Comparison of ENCODE assay signal across 12 cellular contexts in the genomic region with DNA sequence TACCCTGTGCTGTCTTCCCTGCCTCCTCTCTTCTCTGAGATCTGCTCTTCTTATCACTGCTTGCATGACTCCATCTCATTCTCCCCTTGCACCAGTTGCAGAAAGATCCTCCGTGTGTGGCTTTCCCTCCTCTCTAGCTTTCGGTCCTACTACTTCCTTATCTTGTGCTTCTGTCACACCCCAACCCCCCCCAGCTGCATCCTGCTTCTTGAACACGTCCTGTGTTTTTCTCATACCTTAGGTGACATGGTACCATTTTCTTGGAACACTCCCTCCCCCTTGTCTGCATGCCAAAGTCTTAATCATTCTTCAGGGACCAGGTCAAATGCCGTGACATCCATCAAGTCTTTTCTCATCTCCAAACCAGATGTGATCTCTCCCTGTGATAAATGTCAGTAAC. TPM values are rescaled to one million over a fixed set of nuclear protein-coding genes. Genes with fewer than 3 reads are reported as not detected.
DNase-seq lines count a peak whose midpoint lies in the region; ATAC-seq and TF ChIP-seq lines count a peak whose summit lies in the region.
"Had no signal": no experiment of that assay in that cellular context is flagged by ENCODE, and none has a peak within 500 bp of the region (broad histone marks: within the 10 kb centered on the region; RNA-seq: fewer than 3 reads in every experiment).

No MANE protein-coding gene starts in this region.

- H3K4me2 ChIP-seq in OCI-LY3 (ENCODE audit: low read length) (0 out of 2 replicates have a peak overlapping the region, but pooled peaks have one; percentile 28), smooth muscle cell (no peak overlapping the region)
- H3K4me2 ChIP-seq: GM23338 had no signal

- ATAC-seq in GM18505 (IDR thresholded peaks at IDR 0.05; ENCODE audit: unreplicated experiment): no peak
- ATAC-seq: GM23338 had no signal

- H2AFZ ChIP-seq in OCI-LY3 (ENCODE audit: low read depth, low read length) (no peak overlapping the region), smooth muscle cell (ENCODE audit: low read depth) (no peak overlapping the region)
- H2AFZ ChIP-seq: GM23338 had no signal

- H3K4me1 Mint-ChIP-seq in activated CD4-positive, alpha-beta T cell treated with anti-CD3 and anti-CD28 coated beads, Interleukin-2, amount 10 ng/mL, durations not matched to agents 24 days and 14 days: peaks cover 41% of the 10 kb centered on the region
- peaks cover 28% of the 10 kb centered on the region for H3K4me1 Mint-ChIP-seq in dendritic cell treated with granulocyte-macrophage colony-stimulating factor and Interleukin-4, amounts not matched to agents 40 ng/mL and 50 ng/mL, for 4 days (ENCODE audit: low read depth)
- H3K4me1 Mint-ChIP-seq: mesothelial cell of epicardium had no signal

- intact Hi-C loops in activated CD4-positive, alpha-beta T cell treated with anti-CD3 and anti-CD28 coated beads, Interleukin-2, amount 10 ng/mL, durations not matched to agents 24 days and 14 days (cut with micrococcal nuclease): no loop called here
- intact Hi-C loops in dendritic cell treated with granulocyte-macrophage colony-stimulating factor and Interleukin-4, amounts not matched to agents 40 ng/mL and 50 ng/mL, for 4 days (cut with micrococcal nuclease): no loop called here

- H3K36me3 ChIP-seq in OCI-LY3 (replicated peaks; ENCODE audit: low read depth, low read length): no peaks in the 10 kb centered on the region
- no peaks in the 10 kb centered on the region for H3K36me3 ChIP-seq in smooth muscle cell (ENCODE audit: low read depth)

- H3K9me3 Mint-ChIP-seq in activated CD4-positive, alpha-beta T cell treated with anti-CD3 and anti-CD28 coated beads, Interleukin-2, amount 10 ng/mL, durations not matched to agents 24 days and 14 days: peaks cover 5% of the 10 kb centered on the region
- H3K9me3 Mint-ChIP-seq in dendritic cell treated with granulocyte-macrophage colony-stimulating factor and Interleukin-4, amounts not matched to agents 40 ng/mL and 50 ng/mL, for 4 days: no peaks in the 10 kb centered on the region
- H3K9me3 Mint-ChIP-seq: GM23338 had no signal

- H3K9ac ChIP-seq in OCI-LY3 (ENCODE audit: low read length) (no peak overlapping the region), smooth muscle cell (ENCODE audit: low read depth) (no peak overlapping the region)

- no peak for TF ChIP-seq POLR2A in GM18505 (IDR thresholded peaks at IDR 0.05; ENCODE audit: borderline replicate concordance, extremely low read depth, insufficient read depth, insufficient read length)

- H3K27ac Mint-ChIP-seq in activated CD4-positive, alpha-beta T cell treated with anti-CD3 and anti-CD28 coated beads, Interleukin-2, amount 10 ng/mL, durations not matched to agents 24 days and 14 days: peak overlapping the region; percentile 74
- peak overlapping the region; percentile 52 for H3K27ac Mint-ChIP-seq in dendritic cell treated with granulocyte-macrophage colony-stimulating factor and Interleukin-4, amounts not matched to agents 40 ng/mL and 50 ng/mL, for 4 days
- H3K27ac Mint-ChIP-seq: GM23338, mesothelial cell of epicardium had no signal

- H4K20me1 ChIP-seq in OCI-LY3 (ENCODE audit: insufficient read depth, low read length): no peaks in the 10 kb centered on the region
- H4K20me1 ChIP-seq in smooth muscle cell (ENCODE audit: low read depth): no peaks in the 10 kb centered on the region

- H3K27ac ChIP-seq in OCI-LY3 (ENCODE audit: low read length) (no peak overlapping the region), smooth muscle cell (ENCODE audit: low read depth) (peak overlapping the region; percentile 35)

- DNase-seq in activated CD4-positive, alpha-beta T cell treated with anti-CD3 and anti-CD28 coated beads, Interleukin-2, amount 10 ng/mL, durations not matched to agents 24 days and 14 days: peak; percentile 68
- no peak for DNase-seq in activated CD4-positive, alpha-beta T cell treated with anti-CD3 and anti-CD28 coated beads for 48 hours
- DNase-seq in smooth muscle cell (lab: John Stamatoyannopoulos, UW; ENCODE audit: unreplicated experiment): no peak
- DNase-seq in ureter (ENCODE audit: low spot score): no peak
- DNase-seq in pons (ENCODE audit: low spot score): no peak
- DNase-seq: activated effector memory CD4-positive, alpha-beta T cell treated with Interleukin-2 at 50 U/mL for 16 hours; NCI-H510A treated with DMSO at 0.1 percent for 48 hours had no signal

- H3K4me3 ChIP-seq in OCI-LY3 (ENCODE audit: low read length) (no peak overlapping the region), smooth muscle cell (no peak overlapping the region)
- H3K4me3 ChIP-seq: GM23338 had no signal

- no peaks in the 10 kb centered on the region for H3F3A ChIP-seq in smooth muscle cell (ENCODE audit: low read depth)

- TF ChIP-seq CTCF in OCI-LY3 (IDR thresholded peaks at IDR 0.05; ENCODE audit: low read depth, low read length) (no peak), smooth muscle cell (IDR thresholded peaks at IDR 0.05; ENCODE audit: borderline replicate concordance, insufficient read depth, poor library complexity, severe bottlenecking) (no peak)

- H3K4me3 Mint-ChIP-seq in activated CD4-positive, alpha-beta T cell treated with anti-CD3 and anti-CD28 coated beads, Interleukin-2, amount 10 ng/mL, durations not matched to agents 24 days and 14 days: peak overlapping the region; percentile 79
- peak overlapping the region; percentile 45 for H3K4me3 Mint-ChIP-seq in dendritic cell treated with granulocyte-macrophage colony-stimulating factor and Interleukin-4, amounts not matched to agents 40 ng/mL and 50 ng/mL, for 4 days
- H3K4me3 Mint-ChIP-seq: GM23338, mesothelial cell of epicardium had no signal

- H3K4me1 ChIP-seq in OCI-LY3 (ENCODE audit: low read length): no peaks in the 10 kb centered on the region
- H3K4me1 ChIP-seq in smooth muscle cell (ENCODE audit: low read depth): peaks cover 4% of the 10 kb centered on the region

- H3K27me3 Mint-ChIP-seq in activated CD4-positive, alpha-beta T cell treated with anti-CD3 and anti-CD28 coated beads, Interleukin-2, amount 10 ng/mL, durations not matched to agents 24 days and 14 days: no peaks in the 10 kb centered on the region
- peaks cover 1% of the 10 kb centered on the region for H3K27me3 Mint-ChIP-seq in dendritic cell treated with granulocyte-macrophage colony-stimulating factor and Interleukin-4, amounts not matched to agents 40 ng/mL and 50 ng/mL, for 4 days

- peaks cover 8% of the 10 kb centered on the region for H3K36me3 Mint-ChIP-seq in activated CD4-positive, alpha-beta T cell treated with anti-CD3 and anti-CD28 coated beads, Interleukin-2, amount 10 ng/mL, durations not matched to agents 24 days and 14 days (ENCODE audit: low read depth)
- no peaks in the 10 kb centered on the region for H3K36me3 Mint-ChIP-seq in dendritic cell treated with granulocyte-macrophage colony-stimulating factor and Interleukin-4, amounts not matched to agents 40 ng/mL and 50 ng/mL, for 4 days (ENCODE audit: low read depth)
- H3K36me3 Mint-ChIP-seq: mesothelial cell of epicardium had no signal

- H3K27me3 ChIP-seq in OCI-LY3 (ENCODE audit: low read depth, low read length) (no peaks in the 10 kb centered on the region), smooth muscle cell (ENCODE audit: low read depth) (no peaks in the 10 kb centered on the region)

- WGBS in smooth muscle cell (ENCODE audit: low lambda C conversion rate): 46% methylated on average over 4 of the region's 4 CpGs

- H3K9me3 ChIP-seq in OCI-LY3 (ENCODE audit: insufficient read depth, low read length) (no peaks in the 10 kb centered on the region), smooth muscle cell (replicated peaks; ENCODE audit: low read depth) (no peaks in the 10 kb centered on the region)

- H3K79me2 ChIP-seq in OCI-LY3 (ENCODE audit: low read length) (no peaks in the 10 kb centered on the region), smooth muscle cell (ENCODE audit: low read depth) (no peaks in the 10 kb centered on the region)

RNA-seq across cellular contexts. Expression of a gene that starts 46.4 kb away (rescaled TPM):
- 14.0 and 15.2 TPM in 2 replicates for total RNA-seq in activated CD4-positive, alpha-beta T cell treated with anti-CD3 and anti-CD28 coated beads, Interleukin-2, amount 10 ng/mL, durations not matched to agents 24 days and 14 days
- total RNA-seq in smooth muscle cell: 98.2 and 103 TPM in 2 replicates
- 57.8 and 76.0 TPM in 2 replicates for polyA plus RNA-seq in smooth muscle cell
- 248 TPM for total RNA-seq in ureter

RNA-seq across cellular contexts. Expression of a gene that starts 57.4 kb away (rescaled TPM):
- total RNA-seq in activated CD4-positive, alpha-beta T cell treated with anti-CD3 and anti-CD28 coated beads, Interleukin-2, amount 10 ng/mL, durations not matched to agents 24 days and 14 days: 24.5 and 26.7 TPM in 2 replicates
- total RNA-seq in smooth muscle cell (8.1 and 12.4 TPM in 2 replicates), ureter (13.9 TPM)
- polyA plus RNA-seq in smooth muscle cell: 6.3 and 9.3 TPM in 2 replicates
